1 cellular context compared by ENCODE assay signal in the genomic region with DNA sequence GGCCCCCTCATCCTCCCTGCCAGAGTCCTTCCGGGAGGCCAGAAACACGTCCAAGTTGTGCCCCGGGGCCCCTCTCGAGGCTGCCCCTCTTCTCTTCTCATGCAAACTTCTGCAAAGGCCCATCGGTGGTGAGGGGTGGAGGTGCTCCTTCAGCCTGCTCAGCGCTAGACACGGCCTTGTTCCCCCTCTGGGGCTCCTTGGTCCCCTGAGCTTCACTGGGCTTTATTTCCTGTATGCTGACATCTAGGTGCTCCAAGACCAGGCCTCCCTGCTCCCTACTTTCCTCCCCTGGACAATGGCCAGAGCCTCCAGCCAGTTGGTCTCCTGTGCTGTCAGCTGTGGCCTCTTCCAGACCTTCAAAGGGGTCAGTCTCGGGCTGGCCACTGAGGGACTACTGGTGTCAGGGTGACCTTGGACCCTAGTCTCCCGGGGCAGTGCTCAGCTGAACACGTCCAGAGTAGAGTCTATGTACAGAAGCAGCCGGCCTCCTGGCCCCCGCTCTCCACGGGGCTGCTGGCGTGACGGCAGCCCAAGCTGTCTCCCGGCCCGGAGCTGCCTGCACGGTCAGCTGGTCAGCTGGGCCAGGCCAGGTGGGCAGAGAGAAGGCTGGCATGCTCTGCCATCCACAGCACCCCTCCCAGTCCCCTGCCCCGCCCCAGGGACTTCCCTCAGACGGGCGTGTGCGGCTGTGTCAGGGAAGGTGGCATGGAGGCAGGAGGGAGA.
TF ChIP-seq lines count a peak whose summit lies in the region.

No MANE protein-coding gene starts in this region.

TF ChIP-seq in HepG2, 621 proteins besides CTCF, POLR2A, EP300 and RAD21 (continued from another document and continues in another):
- TF ChIP-seq, protein P1, sequence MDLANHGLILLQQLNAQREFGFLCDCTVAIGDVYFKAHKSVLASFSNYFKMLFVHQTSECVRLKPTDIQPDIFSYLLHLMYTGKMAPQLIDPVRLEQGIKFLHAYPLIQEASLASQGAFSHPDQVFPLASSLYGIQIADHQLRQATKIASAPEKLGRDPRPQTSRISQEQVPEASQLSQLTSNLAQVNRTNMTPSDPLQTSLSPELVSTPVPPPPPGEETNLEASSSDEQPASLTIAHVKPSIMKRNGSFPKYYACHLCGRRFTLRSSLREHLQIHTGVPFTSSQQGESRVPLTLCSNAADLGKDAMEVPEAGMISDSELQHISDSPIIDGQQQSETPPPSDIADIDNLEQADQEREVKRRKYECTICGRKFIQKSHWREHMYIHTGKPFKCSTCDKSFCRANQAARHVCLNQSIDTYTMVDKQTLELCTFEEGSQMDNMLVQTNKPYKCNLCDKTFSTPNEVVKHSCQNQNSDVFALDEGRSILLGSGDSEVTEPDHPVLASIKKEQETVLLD (CRISPR knock-in tag; IDR thresholded peaks at IDR 0.05; ENCODE audit: low read depth), result no peak
- TF ChIP-seq, protein P2, sequence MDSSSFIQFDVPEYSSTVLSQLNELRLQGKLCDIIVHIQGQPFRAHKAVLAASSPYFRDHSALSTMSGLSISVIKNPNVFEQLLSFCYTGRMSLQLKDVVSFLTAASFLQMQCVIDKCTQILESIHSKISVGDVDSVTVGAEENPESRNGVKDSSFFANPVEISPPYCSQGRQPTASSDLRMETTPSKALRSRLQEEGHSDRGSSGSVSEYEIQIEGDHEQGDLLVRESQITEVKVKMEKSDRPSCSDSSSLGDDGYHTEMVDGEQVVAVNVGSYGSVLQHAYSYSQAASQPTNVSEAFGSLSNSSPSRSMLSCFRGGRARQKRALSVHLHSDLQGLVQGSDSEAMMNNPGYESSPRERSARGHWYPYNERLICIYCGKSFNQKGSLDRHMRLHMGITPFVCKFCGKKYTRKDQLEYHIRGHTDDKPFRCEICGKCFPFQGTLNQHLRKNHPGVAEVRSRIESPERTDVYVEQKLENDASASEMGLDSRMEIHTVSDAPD (CRISPR knock-in tag; IDR thresholded peaks at IDR 0.05), result peak; percentile 35; the same call in 1 of the 2 replicates
- no peak for TF ChIP-seq ZNF660 (CRISPR knock-in tag; IDR thresholded peaks at IDR 0.05; ENCODE audit: borderline replicate concordance, low read depth)
- no peak for TF ChIP-seq ZNF496 (CRISPR knock-in tag; IDR thresholded peaks at IDR 0.05; ENCODE audit: insufficient replicate concordance)
- no peak for TF ChIP-seq PAX8 (CRISPR knock-in tag; IDR thresholded peaks at IDR 0.05; ENCODE audit: borderline replicate concordance)
- TF ChIP-seq TMF1 (CRISPR knock-in tag; IDR thresholded peaks at IDR 0.05; ENCODE audit: low read depth), result peak; percentile 65
- TF ChIP-seq, protein P3, sequence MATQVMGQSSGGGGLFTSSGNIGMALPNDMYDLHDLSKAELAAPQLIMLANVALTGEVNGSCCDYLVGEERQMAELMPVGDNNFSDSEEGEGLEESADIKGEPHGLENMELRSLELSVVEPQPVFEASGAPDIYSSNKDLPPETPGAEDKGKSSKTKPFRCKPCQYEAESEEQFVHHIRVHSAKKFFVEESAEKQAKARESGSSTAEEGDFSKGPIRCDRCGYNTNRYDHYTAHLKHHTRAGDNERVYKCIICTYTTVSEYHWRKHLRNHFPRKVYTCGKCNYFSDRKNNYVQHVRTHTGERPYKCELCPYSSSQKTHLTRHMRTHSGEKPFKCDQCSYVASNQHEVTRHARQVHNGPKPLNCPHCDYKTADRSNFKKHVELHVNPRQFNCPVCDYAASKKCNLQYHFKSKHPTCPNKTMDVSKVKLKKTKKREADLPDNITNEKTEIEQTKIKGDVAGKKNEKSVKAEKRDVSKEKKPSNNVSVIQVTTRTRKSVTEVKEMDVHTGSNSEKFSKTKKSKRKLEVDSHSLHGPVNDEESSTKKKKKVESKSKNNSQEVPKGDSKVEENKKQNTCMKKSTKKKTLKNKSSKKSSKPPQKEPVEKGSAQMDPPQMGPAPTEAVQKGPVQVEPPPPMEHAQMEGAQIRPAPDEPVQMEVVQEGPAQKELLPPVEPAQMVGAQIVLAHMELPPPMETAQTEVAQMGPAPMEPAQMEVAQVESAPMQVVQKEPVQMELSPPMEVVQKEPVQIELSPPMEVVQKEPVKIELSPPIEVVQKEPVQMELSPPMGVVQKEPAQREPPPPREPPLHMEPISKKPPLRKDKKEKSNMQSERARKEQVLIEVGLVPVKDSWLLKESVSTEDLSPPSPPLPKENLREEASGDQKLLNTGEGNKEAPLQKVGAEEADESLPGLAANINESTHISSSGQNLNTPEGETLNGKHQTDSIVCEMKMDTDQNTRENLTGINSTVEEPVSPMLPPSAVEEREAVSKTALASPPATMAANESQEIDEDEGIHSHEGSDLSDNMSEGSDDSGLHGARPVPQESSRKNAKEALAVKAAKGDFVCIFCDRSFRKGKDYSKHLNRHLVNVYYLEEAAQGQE (IDR thresholded peaks at IDR 0.05; ENCODE audit: borderline replicate concordance in 1 of 2, low read depth in 1 of 2, low read length in 2 of 2), result no peak
- TF ChIP-seq ZNF790 (CRISPR knock-in tag; IDR thresholded peaks at IDR 0.05; ENCODE audit: borderline replicate concordance), result no peak
- peak; percentile 91 for TF ChIP-seq ZBTB7B (CRISPR knock-in tag; IDR thresholded peaks at IDR 0.05)
- TF ChIP-seq, protein P4, sequence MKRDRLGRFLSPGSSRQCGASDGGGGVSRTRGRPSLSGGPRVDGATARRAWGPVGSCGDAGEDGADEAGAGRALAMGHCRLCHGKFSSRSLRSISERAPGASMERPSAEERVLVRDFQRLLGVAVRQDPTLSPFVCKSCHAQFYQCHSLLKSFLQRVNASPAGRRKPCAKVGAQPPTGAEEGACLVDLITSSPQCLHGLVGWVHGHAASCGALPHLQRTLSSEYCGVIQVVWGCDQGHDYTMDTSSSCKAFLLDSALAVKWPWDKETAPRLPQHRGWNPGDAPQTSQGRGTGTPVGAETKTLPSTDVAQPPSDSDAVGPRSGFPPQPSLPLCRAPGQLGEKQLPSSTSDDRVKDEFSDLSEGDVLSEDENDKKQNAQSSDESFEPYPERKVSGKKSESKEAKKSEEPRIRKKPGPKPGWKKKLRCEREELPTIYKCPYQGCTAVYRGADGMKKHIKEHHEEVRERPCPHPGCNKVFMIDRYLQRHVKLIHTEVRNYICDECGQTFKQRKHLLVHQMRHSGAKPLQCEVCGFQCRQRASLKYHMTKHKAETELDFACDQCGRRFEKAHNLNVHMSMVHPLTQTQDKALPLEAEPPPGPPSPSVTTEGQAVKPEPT (CRISPR knock-in tag; IDR thresholded peaks at IDR 0.05; ENCODE audit: low read depth), result no peak
- TF ChIP-seq ZNF549 (CRISPR knock-in tag; IDR thresholded peaks at IDR 0.05), result no peak
- peak; percentile 81 for TF ChIP-seq PITX1 (CRISPR knock-in tag; IDR thresholded peaks at IDR 0.05)
- TF ChIP-seq, protein P5, sequence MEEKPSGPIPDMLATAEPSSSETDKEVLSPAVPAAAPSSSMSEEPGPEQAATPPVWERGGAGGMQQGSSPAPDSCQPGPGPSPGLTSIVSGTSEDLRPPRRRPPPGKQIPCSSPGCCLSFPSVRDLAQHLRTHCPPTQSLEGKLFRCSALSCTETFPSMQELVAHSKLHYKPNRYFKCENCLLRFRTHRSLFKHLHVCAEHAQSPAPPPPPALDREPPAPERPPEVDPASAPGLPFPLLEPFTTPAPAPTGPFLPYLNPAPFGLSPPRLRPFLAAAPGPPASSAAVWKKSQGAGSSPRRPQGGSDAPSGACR (CRISPR knock-in tag; IDR thresholded peaks at IDR 0.05), result peak; percentile 94; the same call in 1 of the 2 replicates
- TF ChIP-seq, protein P6, sequence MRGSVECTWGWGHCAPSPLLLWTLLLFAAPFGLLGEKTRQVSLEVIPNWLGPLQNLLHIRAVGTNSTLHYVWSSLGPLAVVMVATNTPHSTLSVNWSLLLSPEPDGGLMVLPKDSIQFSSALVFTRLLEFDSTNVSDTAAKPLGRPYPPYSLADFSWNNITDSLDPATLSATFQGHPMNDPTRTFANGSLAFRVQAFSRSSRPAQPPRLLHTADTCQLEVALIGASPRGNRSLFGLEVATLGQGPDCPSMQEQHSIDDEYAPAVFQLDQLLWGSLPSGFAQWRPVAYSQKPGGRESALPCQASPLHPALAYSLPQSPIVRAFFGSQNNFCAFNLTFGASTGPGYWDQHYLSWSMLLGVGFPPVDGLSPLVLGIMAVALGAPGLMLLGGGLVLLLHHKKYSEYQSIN (CRISPR knock-in tag; IDR thresholded peaks at IDR 0.05; ENCODE audit: borderline replicate concordance), result no peak
- TF ChIP-seq ZSCAN20 (CRISPR knock-in tag; IDR thresholded peaks at IDR 0.05; ENCODE audit: borderline replicate concordance), result no peak
- TF ChIP-seq, protein P7, sequence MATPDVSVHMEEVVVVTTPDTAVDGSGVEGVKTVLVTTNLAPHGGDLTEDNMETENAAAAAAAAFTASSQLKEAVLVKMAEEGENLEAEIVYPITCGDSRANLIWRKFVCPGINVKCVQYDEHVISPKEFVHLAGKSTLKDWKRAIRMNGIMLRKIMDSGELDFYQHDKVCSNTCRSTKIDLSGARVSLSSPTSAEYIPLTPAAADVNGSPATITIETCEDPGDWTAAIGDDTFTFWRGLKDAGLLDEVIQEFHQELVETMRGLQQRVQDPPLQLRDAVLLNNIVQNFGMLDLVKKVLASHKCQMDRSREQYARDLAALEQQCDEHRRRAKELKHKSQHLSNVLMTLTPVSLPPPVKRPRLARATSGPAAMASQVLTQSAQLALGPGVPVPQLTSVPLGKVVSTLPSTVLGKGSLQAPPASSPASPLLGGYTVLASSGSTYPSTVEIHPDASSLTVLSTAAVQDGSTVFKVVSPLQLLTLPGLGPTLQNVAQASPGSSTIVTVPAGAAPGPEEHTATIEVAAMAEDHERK (CRISPR knock-in tag; IDR thresholded peaks at IDR 0.05; ENCODE audit: low read depth), result no peak
- no peak for TF ChIP-seq ZKSCAN1 (IDR thresholded peaks at IDR 0.05; ENCODE audit: low read length)
- no peak for TF ChIP-seq CC2D1A (CRISPR knock-in tag; IDR thresholded peaks at IDR 0.05)
- TF ChIP-seq, protein P8, sequence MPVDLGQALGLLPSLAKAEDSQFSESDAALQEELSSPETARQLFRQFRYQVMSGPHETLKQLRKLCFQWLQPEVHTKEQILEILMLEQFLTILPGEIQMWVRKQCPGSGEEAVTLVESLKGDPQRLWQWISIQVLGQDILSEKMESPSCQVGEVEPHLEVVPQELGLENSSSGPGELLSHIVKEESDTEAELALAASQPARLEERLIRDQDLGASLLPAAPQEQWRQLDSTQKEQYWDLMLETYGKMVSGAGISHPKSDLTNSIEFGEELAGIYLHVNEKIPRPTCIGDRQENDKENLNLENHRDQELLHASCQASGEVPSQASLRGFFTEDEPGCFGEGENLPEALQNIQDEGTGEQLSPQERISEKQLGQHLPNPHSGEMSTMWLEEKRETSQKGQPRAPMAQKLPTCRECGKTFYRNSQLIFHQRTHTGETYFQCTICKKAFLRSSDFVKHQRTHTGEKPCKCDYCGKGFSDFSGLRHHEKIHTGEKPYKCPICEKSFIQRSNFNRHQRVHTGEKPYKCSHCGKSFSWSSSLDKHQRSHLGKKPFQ (CRISPR knock-in tag; IDR thresholded peaks at IDR 0.05; ENCODE audit: insufficient replicate concordance), result peak; percentile 40
- TF ChIP-seq EED (CRISPR knock-in tag; IDR thresholded peaks at IDR 0.05), result no peak
- TF ChIP-seq, protein P9, sequence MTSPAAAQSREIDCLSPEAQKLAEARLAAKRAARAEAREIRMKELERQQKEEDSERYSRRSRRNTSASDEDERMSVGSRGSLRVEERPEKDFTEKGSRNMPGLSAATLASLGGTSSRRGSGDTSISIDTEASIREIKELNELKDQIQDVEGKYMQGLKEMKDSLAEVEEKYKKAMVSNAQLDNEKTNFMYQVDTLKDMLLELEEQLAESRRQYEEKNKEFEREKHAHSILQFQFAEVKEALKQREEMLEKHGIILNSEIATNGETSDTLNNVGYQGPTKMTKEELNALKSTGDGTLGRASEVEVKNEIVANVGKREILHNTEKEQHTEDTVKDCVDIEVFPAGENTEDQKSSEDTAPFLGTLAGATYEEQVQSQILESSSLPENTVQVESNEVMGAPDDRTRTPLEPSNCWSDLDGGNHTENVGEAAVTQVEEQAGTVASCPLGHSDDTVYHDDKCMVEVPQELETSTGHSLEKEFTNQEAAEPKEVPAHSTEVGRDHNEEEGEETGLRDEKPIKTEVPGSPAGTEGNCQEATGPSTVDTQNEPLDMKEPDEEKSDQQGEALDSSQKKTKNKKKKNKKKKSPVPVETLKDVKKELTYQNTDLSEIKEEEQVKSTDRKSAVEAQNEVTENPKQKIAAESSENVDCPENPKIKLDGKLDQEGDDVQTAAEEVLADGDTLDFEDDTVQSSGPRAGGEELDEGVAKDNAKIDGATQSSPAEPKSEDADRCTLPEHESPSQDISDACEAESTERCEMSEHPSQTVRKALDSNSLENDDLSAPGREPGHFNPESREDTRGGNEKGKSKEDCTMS (CRISPR knock-in tag; conservative IDR thresholded peaks at IDR 0.05), result no peak
- TF ChIP-seq KDM5A (IDR thresholded peaks at IDR 0.05; ENCODE audit: borderline replicate concordance, low read length), result no peak
- TF ChIP-seq ERF (CRISPR knock-in tag; IDR thresholded peaks at IDR 0.05), result peak; percentile 60; the same call in 1 of the 2 replicates
- TF ChIP-seq, protein P10, sequence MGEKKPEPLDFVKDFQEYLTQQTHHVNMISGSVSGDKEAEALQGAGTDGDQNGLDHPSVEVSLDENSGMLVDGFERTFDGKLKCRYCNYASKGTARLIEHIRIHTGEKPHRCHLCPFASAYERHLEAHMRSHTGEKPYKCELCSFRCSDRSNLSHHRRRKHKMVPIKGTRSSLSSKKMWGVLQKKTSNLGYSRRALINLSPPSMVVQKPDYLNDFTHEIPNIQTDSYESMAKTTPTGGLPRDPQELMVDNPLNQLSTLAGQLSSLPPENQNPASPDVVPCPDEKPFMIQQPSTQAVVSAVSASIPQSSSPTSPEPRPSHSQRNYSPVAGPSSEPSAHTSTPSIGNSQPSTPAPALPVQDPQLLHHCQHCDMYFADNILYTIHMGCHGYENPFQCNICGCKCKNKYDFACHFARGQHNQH (CRISPR knock-in tag; IDR thresholded peaks at IDR 0.05), result peak; percentile 85
- no peak for TF ChIP-seq PHF20 (CRISPR knock-in tag; IDR thresholded peaks at IDR 0.05)
- no peak for TF ChIP-seq NCOA5 (CRISPR knock-in tag; IDR thresholded peaks at IDR 0.05)
- TF ChIP-seq, protein P11, sequence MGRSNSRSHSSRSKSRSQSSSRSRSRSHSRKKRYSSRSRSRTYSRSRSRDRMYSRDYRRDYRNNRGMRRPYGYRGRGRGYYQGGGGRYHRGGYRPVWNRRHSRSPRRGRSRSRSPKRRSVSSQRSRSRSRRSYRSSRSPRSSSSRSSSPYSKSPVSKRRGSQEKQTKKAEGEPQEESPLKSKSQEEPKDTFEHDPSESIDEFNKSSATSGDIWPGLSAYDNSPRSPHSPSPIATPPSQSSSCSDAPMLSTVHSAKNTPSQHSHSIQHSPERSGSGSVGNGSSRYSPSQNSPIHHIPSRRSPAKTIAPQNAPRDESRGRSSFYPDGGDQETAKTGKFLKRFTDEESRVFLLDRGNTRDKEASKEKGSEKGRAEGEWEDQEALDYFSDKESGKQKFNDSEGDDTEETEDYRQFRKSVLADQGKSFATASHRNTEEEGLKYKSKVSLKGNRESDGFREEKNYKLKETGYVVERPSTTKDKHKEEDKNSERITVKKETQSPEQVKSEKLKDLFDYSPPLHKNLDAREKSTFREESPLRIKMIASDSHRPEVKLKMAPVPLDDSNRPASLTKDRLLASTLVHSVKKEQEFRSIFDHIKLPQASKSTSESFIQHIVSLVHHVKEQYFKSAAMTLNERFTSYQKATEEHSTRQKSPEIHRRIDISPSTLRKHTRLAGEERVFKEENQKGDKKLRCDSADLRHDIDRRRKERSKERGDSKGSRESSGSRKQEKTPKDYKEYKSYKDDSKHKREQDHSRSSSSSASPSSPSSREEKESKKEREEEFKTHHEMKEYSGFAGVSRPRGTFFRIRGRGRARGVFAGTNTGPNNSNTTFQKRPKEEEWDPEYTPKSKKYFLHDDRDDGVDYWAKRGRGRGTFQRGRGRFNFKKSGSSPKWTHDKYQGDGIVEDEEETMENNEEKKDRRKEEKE (IDR thresholded peaks at IDR 0.05), result no peak
- no peak for TF ChIP-seq HNRNPUL1 (IDR thresholded peaks at IDR 0.05; ENCODE audit: low read depth, low read length)
- TF ChIP-seq ZNF235 (CRISPR knock-in tag; IDR thresholded peaks at IDR 0.05; ENCODE audit: borderline replicate concordance), result no peak
- no peak for TF ChIP-seq ZFP36L1 (CRISPR knock-in tag; IDR thresholded peaks at IDR 0.05)
- TF ChIP-seq FOXO1 (CRISPR knock-in tag; IDR thresholded peaks at IDR 0.05), result peak; percentile 68; the same call in 1 of the 2 replicates
- TF ChIP-seq ZNF337 (CRISPR knock-in tag; IDR thresholded peaks at IDR 0.05; ENCODE audit: borderline replicate concordance, low read depth), result peak; percentile 79; the same call in 1 of the 2 replicates
- no peak for TF ChIP-seq FLYWCH1 (CRISPR knock-in tag; IDR thresholded peaks at IDR 0.05)
- no peak for TF ChIP-seq ZNF335 (CRISPR knock-in tag; IDR thresholded peaks at IDR 0.05)
